ENCODE assay signal across 12 cellular contexts in genomic region chr11:123942413-123942812, GRCh38. TPM values are rescaled to one million over a fixed set of nuclear protein-coding genes. Genes with fewer than 3 reads are reported as not detected.
"Had no signal": no experiment of that assay in that cellular context is flagged by ENCODE, and none has a peak within 500 bp of the region (broad histone marks: within the 10 kb centered on the region; RNA-seq: fewer than 3 reads in every experiment).

No MANE protein-coding gene starts in this region.

- ATAC-seq: GM23338, HCT116 had no signal

- H3K4me2 ChIP-seq: GM23338 had no signal

- DNase-seq: GM23248, GOT3, H7, H9, HCEC 1CT, HFFc6 had no signal

- H3K27ac ChIP-seq: GM23248 had no signal

- H3K4me3 ChIP-seq: GM23248, GM23338, HAP-1 had no signal

- FAIRE-seq: H1, H54 had no signal

- H3K36me3 ChIP-seq: HAP-1 had no signal

- H3K4me1 ChIP-seq: HAP-1 had no signal

- H3K9me3 ChIP-seq: HAP-1 had no signal

- H3K9ac ChIP-seq: GM23248 had no signal

- H2AFZ ChIP-seq: GM23248, GM23338 had no signal

RNA-seq across cellular contexts. Expression of gene OR6T1, which starts 1.2 kb away (rescaled TPM):
- total RNA-seq: GM23248, GM23338, H1, H4, H7, H9, HFFc6 had no signal
- polyA plus RNA-seq: GM23248, GM23338, H1 had no signal

RNA-seq across cellular contexts. Expression of gene OR4D5, which starts 3.0 kb away (rescaled TPM):
- total RNA-seq: GM23248, GM23338, H1, H4, H7, H9, HFFc6 had no signal
- polyA plus RNA-seq: GM23248, GM23338, H1 had no signal

RNA-seq across cellular contexts. Expression of gene OR10S1, which starts 35.2 kb away (rescaled TPM):
- total RNA-seq: GM23248, GM23338, H1, H4, H7, H9, HFFc6 had no signal
- polyA plus RNA-seq: GM23248, GM23338, H1 had no signal

RNA-seq across cellular contexts. Expression of gene OR8D4, which starts 40.4 kb away (rescaled TPM):
- total RNA-seq: GM23248, H1, H4, H7, H9, HFFc6 had no signal
- polyA plus RNA-seq: GM23248, GM23338, H1 had no signal

RNA-seq across cellular contexts. Expression of gene OR10G6, which starts 52.5 kb away (rescaled TPM):
- total RNA-seq: GM23248, GM23338, H1, H4, H7, H9, HFFc6 had no signal
- polyA plus RNA-seq: GM23248, GM23338, H1 had no signal
